In the genomic region with DNA sequence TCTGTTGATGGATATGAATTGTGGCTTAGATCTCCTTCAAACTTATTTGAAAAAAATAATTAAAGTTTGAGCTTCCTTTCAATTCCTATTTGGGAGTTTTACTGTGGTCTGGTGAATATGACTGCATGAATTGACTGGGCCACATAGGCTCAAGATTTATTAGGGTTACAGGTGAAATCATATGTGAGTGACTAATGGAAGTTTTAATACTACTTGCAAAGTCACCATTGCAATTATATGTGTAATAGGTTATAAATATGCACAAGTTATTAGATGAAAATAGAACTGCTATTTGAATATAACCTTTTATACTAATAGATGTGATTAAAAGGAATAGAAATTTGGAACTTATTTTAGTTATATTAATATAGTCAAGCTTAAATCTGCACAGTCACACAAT, we compare ENCODE assay signal across 9 cellular contexts.
"Had no signal": no experiment of that assay in that cellular context is flagged by ENCODE, and none has a peak within 500 bp of the region (broad histone marks: within the 10 kb centered on the region; RNA-seq: fewer than 3 reads in every experiment).

No MANE protein-coding gene starts in this region.

- H3K9ac ChIP-seq: GM23248 had no signal

- ATAC-seq: GM23338, HCT116 had no signal

- H3K4me3 ChIP-seq: GM23248, GM23338, HAP-1 had no signal

- H3K4me1 Mint-ChIP-seq: H9 had no signal

- H3K9me3 ChIP-seq: HAP-1 had no signal

- H3K27ac Mint-ChIP-seq: H9, HFFc6 had no signal

- H2AFZ ChIP-seq: GM23248, GM23338 had no signal

- H3K36me3 ChIP-seq: HAP-1 had no signal

- H3K27ac ChIP-seq: GM23248 had no signal

- H3K9me3 Mint-ChIP-seq: GM23338, H9 had no signal

- DNase-seq: GM23248, GOT3, H7, H9, HCEC 1CT, HFFc6 had no signal

- H3K4me3 Mint-ChIP-seq: GM23338, H9, HFFc6 had no signal

- H3K4me2 ChIP-seq: GM23338 had no signal

- H3K4me1 ChIP-seq: HAP-1 had no signal
